ENCODE assay signal across 7 cellular contexts in genomic region chr15:39920510-39921273, GRCh38. TPM values are rescaled to one million over a fixed set of nuclear protein-coding genes. Genes with fewer than 3 reads are reported as not detected.
A peak's percentile ranks its signal among the peaks of the same experiment; 100 is the strongest.
DNase-seq lines count a peak whose midpoint lies in the region; ATAC-seq and TF ChIP-seq lines count a peak whose summit lies in the region.

No MANE protein-coding gene starts in this region.

- peak overlapping the region; percentile 89 for H2AFZ ChIP-seq in mammary epithelial cell (ENCODE audit: low read depth, low read length)

- H3K9me3 ChIP-seq in WERI-Rb-1 (ENCODE audit: severe bottlenecking): no peaks in the 10 kb centered on the region
- no peaks in the 10 kb centered on the region for H3K9me3 ChIP-seq in mammary epithelial cell (replicated peaks; ENCODE audit: insufficient read depth, low read length)
- H3K9me3 ChIP-seq in spleen: no peaks in the 10 kb centered on the region

- TF ChIP-seq POLR2A in spleen (IDR thresholded peaks at IDR 0.05): no peak

- peak overlapping the region; percentile 84 for H3K9ac ChIP-seq in mammary epithelial cell (ENCODE audit: insufficient read depth, low read length)

- in situ Hi-C loops in mammary epithelial cell (cut with MboI; ENCODE audit: low sequenced_read_pairs in 2 of 2): no loop called here

- peak; percentile 82 for ATAC-seq in GM18502 (IDR thresholded peaks at IDR 0.05; ENCODE audit: poor library complexity, unreplicated experiment)
- peak; percentile 92 for ATAC-seq in HG02678 (IDR thresholded peaks at IDR 0.05; ENCODE audit: unreplicated experiment)

- CTCF ChIA-PET in mammary epithelial cell (lab: Charles Lee; ENCODE audit: low non-redundant PET): no interaction called here

- intact Hi-C loops in mammary epithelial cell (cut with micrococcal nuclease): loop anchor here (2.0 kb wide), 1 partner anchor 14 kb away; the partner anchor contains the start of gene EIF2AK4
- intact Hi-C loops in spleen (cut with DNase I; ENCODE audit: low total_unique reads): no loop called here

- H3K79me2 ChIP-seq in mammary epithelial cell (ENCODE audit: insufficient read depth, low read length): peaks cover 22% of the 10 kb centered on the region

- H3K36me3 ChIP-seq in WERI-Rb-1 (no peaks in the 10 kb centered on the region), mammary epithelial cell (ENCODE audit: insufficient read depth, low read length) (no peaks in the 10 kb centered on the region), spleen (no peaks in the 10 kb centered on the region)

- dilution Hi-C loops in mammary epithelial cell (cut with HindIII; ENCODE audit: low sequenced_read_pairs): no loop called here

- H3K4me1 ChIP-seq in mammary epithelial cell (ENCODE audit: insufficient read depth, low read length): peaks cover 26% of the 10 kb centered on the region
- peaks cover 8 to 27% (median 20%) of the 10 kb centered on the region in 6 donors for H3K4me1 ChIP-seq in spleen

- BruUV-seq in mammary epithelial cell (replicated peaks; lab: Mats Ljungman, UMichigan): no TSS peak

- H3K27me3 ChIP-seq in WERI-Rb-1 (ENCODE audit: insufficient read depth, low read depth, severe bottlenecking): peaks cover 14% of the 10 kb centered on the region
- H3K27me3 ChIP-seq in mammary epithelial cell (ENCODE audit: insufficient read depth, low read length): no peaks in the 10 kb centered on the region
- peaks cover 0 to 51% (median 36%) of the 10 kb centered on the region in 7 donors for H3K27me3 ChIP-seq in spleen (replicated peaks in 1 of 7)

- H3K27ac ChIP-seq in WERI-Rb-1 (peak overlapping the region; percentile 48), mammary epithelial cell (ENCODE audit: insufficient read depth, low read depth, low read length) (peak overlapping the region; percentile 86), spleen (peak overlapping the region; percentile 48 to 80 (median 76))

- H4K20me1 ChIP-seq in mammary epithelial cell (ENCODE audit: insufficient read depth, low read length): no peaks in the 10 kb centered on the region

- peak overlapping the region; percentile 99 for H3K4me2 ChIP-seq in mammary epithelial cell (ENCODE audit: insufficient read depth, low read depth, low read length)

- peak; percentile 5 for DNase-seq in NCI-H1436 treated with DMSO at 0.1 percent for 48 hours (lab: John Stamatoyannopoulos, UW)
- DNase-seq in WERI-Rb-1: peak; percentile 68
- DNase-seq in mammary epithelial cell: peak; percentile 58
- peak; percentile 74 for DNase-seq in inferior parietal cortex (ENCODE audit: extremely low spot score)
- DNase-seq in spleen: peak; percentile 95

- TF ChIP-seq CTCF in WERI-Rb-1 (IDR thresholded peaks at IDR 0.05; ENCODE audit: low read depth, low read length) (no peak), mammary epithelial cell (conservative IDR thresholded peaks at IDR 0.05 in 1 of 2, IDR thresholded peaks at IDR 0.05 in 1 of 2; ENCODE audit: extremely low read depth in 1 of 2, insufficient read depth in 1 of 2, low read depth in 1 of 2, low read length in 2 of 2) (no peak), spleen (IDR thresholded peaks at IDR 0.05 in 8 of 11, conservative IDR thresholded peaks at IDR 0.05 in 3 of 11) (peak in 3 of 11 experiments; percentile 13 to 36 (median 22))

- peak overlapping the region; percentile 64 for H3K4me3 ChIP-seq in WERI-Rb-1 (ENCODE audit: low read depth, low read length)
- H3K4me3 ChIP-seq in mammary epithelial cell (replicated peaks in 1 of 3; ENCODE audit: insufficient read depth in 1 of 3, low read depth in 2 of 3, low read length in 3 of 3): peak overlapping the region; percentile 69 to 89 (median 84)
- peak overlapping the region; percentile 64 to 81 (median 70) for H3K4me3 ChIP-seq in spleen

- 4% methylated on average over 22 of the region's 70 CpGs for WGBS in mammary epithelial cell (ENCODE audit: low coverage, missing lambda C conversion rate)
- WGBS in spleen, 5 donors: 1 to 2% (median 1%) methylated on average over 29 to 70 of the region's 70 CpGs

RNA-seq across cellular contexts. Expression of gene GPR176, which starts 0.6 kb away (rescaled TPM):
- total RNA-seq in mammary epithelial cell (10 to 100 TPM in 1 of 2 donors, 1 to 10 TPM in 1; 4.3 to 20.7 TPM), spleen (10 to 100 TPM in 1 of 7 donors, 1 to 10 TPM in 6; 3.2 to 12.8 (median 6.6) TPM)
- polyA plus RNA-seq in mammary epithelial cell (16.2 TPM), spleen (1 to 10 TPM; 2.7 to 4.6 (median 4.0) TPM)
- polyA minus RNA-seq in mammary epithelial cell: 47.5 TPM

RNA-seq across cellular contexts. Expression of gene EIF2AK4, which starts 13.2 kb away (rescaled TPM):
- total RNA-seq in mammary epithelial cell: 10 to 100 TPM; 71.3 to 84.2 TPM
- 83.6 TPM for polyA plus RNA-seq in mammary epithelial cell
- 112 TPM for polyA minus RNA-seq in mammary epithelial cell
- total RNA-seq in spleen: 10 to 100 TPM; 21.0 to 56.2 (median 28.7) TPM
- polyA plus RNA-seq in spleen: 10 to 100 TPM; 28.9 to 34.7 (median 33.8) TPM

Comparison
In these comparisons a context has a peak if more than half of its experiments do, and no peak if none do; other contexts are left out.
1. Peak in every context shown above with its lines: DNase-seq, ATAC-seq, H3K4me3 ChIP-seq and H3K27ac ChIP-seq.
2. DNase-seq: peak in every context shown above with its lines; median percentile 95 in spleen; 74 in inferior parietal cortex; 68 in WERI-Rb-1; 58 in mammary epithelial cell; 5 in NCI-H1436 treated with DMSO at 0.1 percent for 48 hours.